ENCODE assay signal across 17 cellular contexts in genomic region chr13:74025369-74025768, GRCh38.
DNase-seq lines count a peak whose midpoint lies in the region; ATAC-seq, FAIRE-seq and TF ChIP-seq lines count a peak whose summit lies in the region.
"Had no signal": no experiment of that assay in that cellular context is flagged by ENCODE, and none has a peak within 500 bp of the region (broad histone marks: within the 10 kb centered on the region; RNA-seq: fewer than 3 reads in every experiment).

No MANE protein-coding gene starts in this region.

- peaks cover 13% of the 10 kb centered on the region for H3K9me3 Mint-ChIP-seq in activated naive CD8-positive, alpha-beta T cell treated with anti-CD3 and anti-CD28 coated beads, Interleukin-2, amount 50 U/mL, for 24 hours

- H3K9me3 ChIP-seq in HepG2 (ENCODE audit: low read length) (0 out of 2 replicates have a peak, but pooled peaks cover 3% of the 10 kb centered on the region), right lobe of liver (no peaks in the 10 kb centered on the region), heart right ventricle (no peaks in the 10 kb centered on the region), ovary (no peaks in the 10 kb centered on the region)

- H3K27ac Mint-ChIP-seq in activated naive CD8-positive, alpha-beta T cell treated with anti-CD3 and anti-CD28 coated beads, Interleukin-2, amount 50 U/mL, for 24 hours: peak overlapping the region; percentile 52

- H3K4me1 Mint-ChIP-seq in activated naive CD8-positive, alpha-beta T cell treated with anti-CD3 and anti-CD28 coated beads, Interleukin-2, amount 50 U/mL, for 24 hours: peaks cover 77% of the 10 kb centered on the region

- 26% methylated on average over 3 of the region's 3 CpGs for WGBS in HepG2 (ENCODE audit: low lambda C conversion rate)
- 78% methylated on average over 3 of the region's 3 CpGs for WGBS in right lobe of liver (ENCODE audit: insufficient coverage, low coverage, low lambda C conversion rate, missing lambda C conversion rate)
- WGBS in heart right ventricle, 2 donors: 78 to 82% methylated on average over 3 of the region's 3 CpGs
- 71 to 87% (median 78%) methylated on average over 3 of the region's 3 CpGs for WGBS in ovary, 3 donors

- ATAC-seq in HepG2 (peak; percentile 53), right lobe of liver (no peak), HG02870 (IDR thresholded peaks at IDR 0.05; ENCODE audit: unreplicated experiment) (peak; percentile 40), GM21723 (IDR thresholded peaks at IDR 0.05; ENCODE audit: unreplicated experiment) (no peak), heart right ventricle (no peak)
- ATAC-seq in activated naive CD8-positive, alpha-beta T cell treated with anti-CD3 and anti-CD28 coated beads, Interleukin-2, amount 50 U/mL, for 24 hours: peak; percentile 16
- ATAC-seq: esophagus mucosa had no signal

- H3K27me3 Mint-ChIP-seq in activated naive CD8-positive, alpha-beta T cell treated with anti-CD3 and anti-CD28 coated beads, Interleukin-2, amount 50 U/mL, for 24 hours: no peaks in the 10 kb centered on the region

- H3K27me3 ChIP-seq in HepG2 (ENCODE audit: control insufficient read depth in 1 of 2, insufficient read depth in 2 of 2, low read length in 2 of 2): no peaks in the 10 kb centered on the region
- no peaks in the 10 kb centered on the region for H3K27me3 ChIP-seq in right lobe of liver
- no peaks in the 10 kb centered on the region for H3K27me3 ChIP-seq in heart right ventricle
- no peaks in the 10 kb centered on the region for H3K27me3 ChIP-seq in ovary
- H3K27me3 ChIP-seq: dorsolateral prefrontal cortex had no signal

- H3K36me3 ChIP-seq in HepG2 (replicated peaks in 1 of 2; ENCODE audit: control insufficient read depth in 1 of 2, insufficient read depth in 2 of 2, low read length in 2 of 2): no peaks in the 10 kb centered on the region
- no peaks in the 10 kb centered on the region for H3K36me3 ChIP-seq in right lobe of liver
- no peaks in the 10 kb centered on the region for H3K36me3 ChIP-seq in heart right ventricle
- H3K36me3 ChIP-seq in ovary: no peaks in the 10 kb centered on the region

- TF ChIP-seq CTCF in HepG2 (CRISPR knock-in tag; IDR thresholded peaks at IDR 0.05): no peak
- TF ChIP-seq CTCF in right lobe of liver (IDR thresholded peaks at IDR 0.05): no peak
- TF ChIP-seq CTCF in heart right ventricle (IDR thresholded peaks at IDR 0.05): no peak
- TF ChIP-seq CTCF in ovary (IDR thresholded peaks at IDR 0.05): no peak

- intact Hi-C loops in HepG2 (cut with micrococcal nuclease; ENCODE audit: unreplicated experiment) (loop anchor here (10.0 kb wide), 2 partner anchors 59 to 191 kb away; no protein-coding TSS in a partner anchor), right lobe of liver (cut with DNase I) (no loop called here), heart right ventricle (cut with DNase I) (no loop called here), ovary (cut with DNase I) (no loop called here)

- no peak for TF ChIP-seq EP300 in HepG2 (IDR thresholded peaks at IDR 0.05; ENCODE audit: low read depth in 2 of 2, low read length in 2 of 2)
- TF ChIP-seq EP300 in HepG2 (CRISPR knock-in tag; IDR thresholded peaks at IDR 0.05; ENCODE audit: borderline replicate concordance): no peak
- no peak for TF ChIP-seq EP300 in ovary (IDR thresholded peaks at IDR 0.05)

- no peak for FAIRE-seq in HepG2 (lab: Jason Lieb, UNC)

- in situ Hi-C loops in HepG2 (cut with HindIII; ENCODE audit: extremely low pct_ligation_motif_present, low pct_unique_long_range_greater_than_20kb): loop anchor here (10.0 kb wide), 2 partner anchors 259 to 1189 kb away; no protein-coding TSS in a partner anchor

- H3K4me1 ChIP-seq in HepG2 (ENCODE audit: insufficient read depth, low read length): peaks cover 35% of the 10 kb centered on the region
- H3K4me1 ChIP-seq in right lobe of liver: peaks cover 0 to 23% (median 0%) of the 10 kb centered on the region in 4 donors
- peaks cover 0 to 53% (median 21%) of the 10 kb centered on the region in 9 donors for H3K4me1 ChIP-seq in heart right ventricle
- H3K4me1 ChIP-seq in ovary (ENCODE audit: insufficient read depth): no peaks in the 10 kb centered on the region

- POLR2A ChIA-PET in HepG2 (lab: Yijun Ruan, JAX): no interaction called here

- no peaks in the 10 kb centered on the region for H3K79me2 ChIP-seq in HepG2 (ENCODE audit: insufficient read depth, low read length)

- peaks cover 26% of the 10 kb centered on the region for H3K36me3 Mint-ChIP-seq in activated naive CD8-positive, alpha-beta T cell treated with anti-CD3 and anti-CD28 coated beads, Interleukin-2, amount 50 U/mL, for 24 hours (ENCODE audit: low read depth)

- H3K9ac ChIP-seq in HepG2 (ENCODE audit: insufficient read depth, low read depth, low read length): no peak overlapping the region
- H3K9ac ChIP-seq: GM23248 had no signal

- no peak for TF ChIP-seq RAD21 in HepG2 (CRISPR knock-in tag; IDR thresholded peaks at IDR 0.05)

- no TSS peak for BruUV-seq in HepG2 (replicated peaks; lab: Mats Ljungman, UMichigan)

- DNase-seq in HepG2 (ENCODE audit: low spot score): no peak
- no peak for DNase-seq in right lobe of liver
- no peak for DNase-seq in activated naive CD8-positive, alpha-beta T cell treated with anti-CD3 and anti-CD28 coated beads, Interleukin-2, amount 50 U/mL, for 24 hours
- DNase-seq in heart right ventricle: no peak
- no peak for DNase-seq in pons (ENCODE audit: low spot score)
- no peak for DNase-seq in ovary
- DNase-seq: activated CD4-positive, CD25-positive, alpha-beta regulatory T cell; dorsolateral prefrontal cortex; GDM1; GM23248; NCI-H1417; NCI-H345; retina; Right ventricle myocardium superior had no signal

- H4K20me1 ChIP-seq in HepG2 (ENCODE audit: insufficient read depth, low read length): no peaks in the 10 kb centered on the region

- no peak overlapping the region for H3K4me3 Mint-ChIP-seq in activated naive CD8-positive, alpha-beta T cell treated with anti-CD3 and anti-CD28 coated beads, Interleukin-2, amount 50 U/mL, for 24 hours

- TF ChIP-seq POLR2A in HepG2 (IDR thresholded peaks at IDR 0.05; ENCODE audit: insufficient read depth in 1 of 2, low read depth in 2 of 2, low read length in 2 of 2) (no peak), right lobe of liver (IDR thresholded peaks at IDR 0.05) (no peak), ovary (IDR thresholded peaks at IDR 0.05) (no peak)

- CTCF ChIA-PET in HepG2 (lab: Yijun Ruan, JAX; ENCODE audit: low intra/inter-chr PET ratio, low total read pairs): no interaction called here

- no peak overlapping the region for H3K27ac ChIP-seq in HepG2 (ENCODE audit: extremely low read length, insufficient read depth, low read length)
- no peak overlapping the region for H3K27ac ChIP-seq in right lobe of liver
- no peak overlapping the region for H3K27ac ChIP-seq in heart right ventricle
- no peak overlapping the region for H3K27ac ChIP-seq in ovary
- H3K27ac ChIP-seq: dorsolateral prefrontal cortex, GM23248 had no signal

- no peak overlapping the region for H2AFZ ChIP-seq in HepG2 (ENCODE audit: low read length)
- H2AFZ ChIP-seq: GM23248 had no signal

- H3K4me2 ChIP-seq in HepG2 (ENCODE audit: low read depth, low read length): peak overlapping the region; percentile 16

- H3K4me3 ChIP-seq in HepG2 (replicated peaks in 1 of 3; ENCODE audit: insufficient read depth in 1 of 3, low read depth in 2 of 3, low read length in 3 of 3): no peak overlapping the region
- no peak overlapping the region for H3K4me3 ChIP-seq in right lobe of liver
- no peak overlapping the region for H3K4me3 ChIP-seq in heart right ventricle
- H3K4me3 ChIP-seq in ovary: no peak overlapping the region
- H3K4me3 ChIP-seq: dorsolateral prefrontal cortex, GM23248 had no signal

TF ChIP-seq in HepG2, 621 proteins besides CTCF, POLR2A, EP300 and RAD21 (continues in another document):
- no peak for TF ChIP-seq ZNF264 (CRISPR knock-in tag; IDR thresholded peaks at IDR 0.05)
- TF ChIP-seq ZC3H13 (CRISPR knock-in tag; IDR thresholded peaks at IDR 0.05): no peak
- TF ChIP-seq ZBTB14 (CRISPR knock-in tag; IDR thresholded peaks at IDR 0.05): no peak
- no peak for TF ChIP-seq HDAC1 (CRISPR knock-in tag; IDR thresholded peaks at IDR 0.05)
- no peak for TF ChIP-seq ADNP (CRISPR knock-in tag; IDR thresholded peaks at IDR 0.05)
- no peak for TF ChIP-seq GABPB1 (CRISPR knock-in tag; IDR thresholded peaks at IDR 0.05)
- no peak for TF ChIP-seq JARID2 (CRISPR knock-in tag; IDR thresholded peaks at IDR 0.05; ENCODE audit: insufficient replicate concordance)
- no peak for TF ChIP-seq STAT6 (CRISPR knock-in tag; IDR thresholded peaks at IDR 0.05; ENCODE audit: borderline replicate concordance)

Comparison
In these comparisons a context has a peak if more than half of its experiments do, and no peak if none do; other contexts are left out.
1. ATAC-seq: peak in HepG2 (single experiment), HG02870 (single experiment) and activated naive CD8-positive, alpha-beta T cell treated with anti-CD3 and anti-CD28 coated beads, Interleukin-2, amount 50 U/mL, for 24 hours (single experiment); none in right lobe of liver (0 of 4), GM21723 (single experiment) and heart right ventricle (0 of 8).